In genomic region chr14:31950760-31951637, GRCh38 we compare ENCODE assay signal across 8 cellular contexts.
A peak's percentile ranks its signal among the peaks of the same experiment; 100 is the strongest.
DNase-seq lines count a peak whose midpoint lies in the region; ATAC-seq and TF ChIP-seq lines count a peak whose summit lies in the region.

No MANE protein-coding gene starts in this region.

- H3K4me1 Mint-ChIP-seq in nephron progenitor cell, result peaks cover 39% of the 10 kb centered on the region
- peaks cover 0 to 4% of the 10 kb centered on the region in 2 donors for H3K4me1 Mint-ChIP-seq in effector memory CD8-positive, alpha-beta T cell (ENCODE audit: low read depth in 2 of 2)

- TF ChIP-seq CTCF in nephron progenitor cell (IDR thresholded peaks at IDR 0.05), result no peak

- peak overlapping the region; percentile 62 for H3K4me3 Mint-ChIP-seq in nephron progenitor cell
- no peak overlapping the region for H3K4me3 Mint-ChIP-seq in effector memory CD8-positive, alpha-beta T cell

- H3K27ac Mint-ChIP-seq in nephron progenitor cell, result peak overlapping the region; percentile 93
- no peak overlapping the region for H3K27ac Mint-ChIP-seq in activated naive CD4-positive, alpha-beta T cell treated with anti-CD3 and anti-CD28 coated beads, Interleukin-2, amount 50 U/mL, for 72 hours
- H3K27ac Mint-ChIP-seq in effector memory CD8-positive, alpha-beta T cell, result no peak overlapping the region

- no peaks in the 10 kb centered on the region for H3K36me3 Mint-ChIP-seq in nephron progenitor cell (ENCODE audit: low read depth)
- no peaks in the 10 kb centered on the region for H3K36me3 Mint-ChIP-seq in activated naive CD4-positive, alpha-beta T cell treated with anti-CD3 and anti-CD28 coated beads, Interleukin-2, amount 50 U/mL, for 72 hours
- H3K36me3 Mint-ChIP-seq in effector memory CD8-positive, alpha-beta T cell (ENCODE audit: insufficient read depth), result no peaks in the 10 kb centered on the region

- H3K27ac ChIP-seq in epithelial cell of prostate, result peak overlapping the region; percentile 57

- H3K27me3 Mint-ChIP-seq in nephron progenitor cell (ENCODE audit: low read depth, poor library complexity), result peaks cover 4% of the 10 kb centered on the region
- H3K27me3 Mint-ChIP-seq in effector memory CD8-positive, alpha-beta T cell, result peaks cover 0 to 28% of the 10 kb centered on the region in 2 donors

- no peak for ATAC-seq in activated naive CD4-positive, alpha-beta T cell treated with anti-CD3 and anti-CD28 coated beads, Interleukin-2, amount 50 U/mL, for 72 hours
- no peak for ATAC-seq in effector memory CD8-positive, alpha-beta T cell (replicated peaks)
- no peak for ATAC-seq in HG03108 (IDR thresholded peaks at IDR 0.05; ENCODE audit: unreplicated experiment)
- no peak for ATAC-seq in GM19467 (IDR thresholded peaks at IDR 0.05; ENCODE audit: unreplicated experiment)

- H3K9me3 Mint-ChIP-seq in nephron progenitor cell, result no peaks in the 10 kb centered on the region
- H3K9me3 Mint-ChIP-seq in activated naive CD4-positive, alpha-beta T cell treated with anti-CD3 and anti-CD28 coated beads, Interleukin-2, amount 50 U/mL, for 72 hours, result peaks cover 0 to 3% of the 10 kb centered on the region in 2 donors
- no peaks in the 10 kb centered on the region for H3K9me3 Mint-ChIP-seq in effector memory CD8-positive, alpha-beta T cell

- DNase-seq in ELF-1 (ENCODE audit: low read depth, low spot score) (peak; percentile 80), NCI-H510A (lab: John Stamatoyannopoulos, UW) (peak; percentile 69), epithelial cell of prostate (ENCODE audit: low read depth, low spot score) (no peak), nephron progenitor cell (peak; percentile 67)
- DNase-seq in activated naive CD4-positive, alpha-beta T cell treated with anti-CD3 and anti-CD28 coated beads, Interleukin-2, amount 50 U/mL, for 72 hours (ENCODE audit: low spot score in 2 of 2), result no peak
- DNase-seq in effector memory CD8-positive, alpha-beta T cell, result no peak

Comparison
In these comparisons a context has a peak if more than half of its experiments do, and no peak if none do; other contexts are left out.
1. DNase-seq: peak in ELF-1 (single experiment), NCI-H510A (single experiment) and nephron progenitor cell (single experiment); none in epithelial cell of prostate (single experiment), activated naive CD4-positive, alpha-beta T cell treated with anti-CD3 and anti-CD28 coated beads, Interleukin-2, amount 50 U/mL, for 72 hours (0 of 2) and effector memory CD8-positive, alpha-beta T cell (0 of 3).